ENCODE assay signal across 18 cellular contexts in genomic region chr16:81901483-81901882, GRCh38.
A peak's percentile ranks its signal among the peaks of the same experiment; 100 is the strongest.
DNase-seq lines count a peak whose midpoint lies in the region; ATAC-seq and TF ChIP-seq lines count a peak whose summit lies in the region.
"Had no signal": no experiment of that assay in that cellular context is flagged by ENCODE, and none has a peak within 500 bp of the region (broad histone marks: within the 10 kb centered on the region; RNA-seq: fewer than 3 reads in every experiment).

No MANE protein-coding gene starts in this region.

- H3K27ac ChIP-seq in left ventricle myocardium inferior (replicated peaks) (peak overlapping the region; percentile 43), brain microvascular endothelial cell (peak overlapping the region; percentile 58), left lung (peak overlapping the region in 1 of 2 donors; percentile 70), upper lobe of left lung (peak overlapping the region; percentile 48 to 80 (median 56))

- intact Hi-C loops in left ventricle myocardium inferior (cut with micrococcal nuclease) = no loop called here
- intact Hi-C loops in left cardiac atrium (cut with DNase I) = no loop called here
- intact Hi-C loops in left lung (cut with DNase I) = no loop called here

- H3K27ac Mint-ChIP-seq in T-helper 2 cell treated with Interferon-gamma antibody and Interleukin-4, amounts not matched to agents 5 μg/mL and 100 μg/mL, for 36 hours = no peak overlapping the region
- H3K27ac Mint-ChIP-seq: activated naive CD4-positive, alpha-beta T cell treated with anti-CD3 and anti-CD28 coated beads, Interleukin-2, amount 50 U/mL, for 24 hours; brain; CD8-positive, alpha-beta T cell; natural killer cell treated with Interleukin-12 subunit alpha and Interleukin-12 subunit beta and Interleukin-15 and Interleukin-18, amount 100 ng/mL, for 72 hours had no signal

- H3K36me3 Mint-ChIP-seq in T-helper 2 cell treated with Interferon-gamma antibody and Interleukin-4, amounts not matched to agents 5 μg/mL and 100 μg/mL, for 36 hours (ENCODE audit: low read depth) = no peaks in the 10 kb centered on the region
- H3K36me3 Mint-ChIP-seq: activated naive CD4-positive, alpha-beta T cell treated with anti-CD3 and anti-CD28 coated beads, Interleukin-2, amount 50 U/mL, for 24 hours; brain; CD8-positive, alpha-beta T cell had no signal

- H3K4me3 ChIP-seq in left ventricle myocardium inferior (no peak overlapping the region), brain microvascular endothelial cell (ENCODE audit: low read depth, low read length) (no peak overlapping the region), left lung (no peak overlapping the region), upper lobe of left lung (no peak overlapping the region)
- H3K4me3 ChIP-seq: GM12878 had no signal

- no peak overlapping the region for H3K4me3 Mint-ChIP-seq in T-helper 2 cell treated with Interferon-gamma antibody and Interleukin-4, amounts not matched to agents 5 μg/mL and 100 μg/mL, for 36 hours
- H3K4me3 Mint-ChIP-seq: activated naive CD4-positive, alpha-beta T cell treated with anti-CD3 and anti-CD28 coated beads, Interleukin-2, amount 50 U/mL, for 24 hours; brain; CD8-positive, alpha-beta T cell; natural killer cell treated with Interleukin-12 subunit alpha and Interleukin-12 subunit beta and Interleukin-15 and Interleukin-18, amount 100 ng/mL, for 72 hours had no signal

- TF ChIP-seq POLR2A in upper lobe of left lung (IDR thresholded peaks at IDR 0.05) = no peak

- WGBS in upper lobe of left lung, 2 donors = 35 to 39% methylated on average over 6 of the region's 6 CpGs

- H3K9me3 ChIP-seq in left ventricle myocardium inferior (replicated peaks) (no peaks in the 10 kb centered on the region), left lung (no peaks in the 10 kb centered on the region), upper lobe of left lung (no peaks in the 10 kb centered on the region)

- H3K4me1 Mint-ChIP-seq in T-helper 2 cell treated with Interferon-gamma antibody and Interleukin-4, amounts not matched to agents 5 μg/mL and 100 μg/mL, for 36 hours (ENCODE audit: low read depth) = no peaks in the 10 kb centered on the region
- H3K4me1 Mint-ChIP-seq: activated naive CD4-positive, alpha-beta T cell treated with anti-CD3 and anti-CD28 coated beads, Interleukin-2, amount 50 U/mL, for 24 hours; brain had no signal

- DNase-seq in left ventricle myocardium inferior (no peak), left cardiac atrium (no peak), brain microvascular endothelial cell (peak; percentile 63), left lung (no peak), upper lobe of left lung (peak in 1 of 2 donors; percentile 52)
- no peak for DNase-seq in T-helper 2 cell treated with Interferon-gamma antibody and Interleukin-4, amounts not matched to agents 5 μg/mL and 100 μg/mL, for 36 hours (ENCODE audit: low spot score)
- DNase-seq: activated CD4-positive, alpha-beta T cell treated with anti-CD3 and anti-CD28 coated beads, Interleukin-2, amount 50 U/mL, for 4 hours; CD8-positive, alpha-beta T cell; mammary epithelial cell; MM.1S; NCI-H524 treated with DMSO at 0.1 percent for 48 hours had no signal

- no peaks in the 10 kb centered on the region for H3K27me3 Mint-ChIP-seq in T-helper 2 cell treated with Interferon-gamma antibody and Interleukin-4, amounts not matched to agents 5 μg/mL and 100 μg/mL, for 36 hours (ENCODE audit: low read depth)
- H3K27me3 Mint-ChIP-seq: activated naive CD4-positive, alpha-beta T cell treated with anti-CD3 and anti-CD28 coated beads, Interleukin-2, amount 50 U/mL, for 24 hours; natural killer cell treated with Interleukin-12 subunit alpha and Interleukin-12 subunit beta and Interleukin-15 and Interleukin-18, amount 100 ng/mL, for 72 hours had no signal

- H3K36me3 ChIP-seq in left ventricle myocardium inferior (no peaks in the 10 kb centered on the region), brain microvascular endothelial cell (replicated peaks) (no peaks in the 10 kb centered on the region), left lung (peaks cover 0 to 89% of the 10 kb centered on the region in 2 donors), upper lobe of left lung (peaks cover 3 to 56% (median 10%) of the 10 kb centered on the region in 4 donors)

- no peak for TF ChIP-seq EP300 in upper lobe of left lung (IDR thresholded peaks at IDR 0.05)

- H3K9me3 Mint-ChIP-seq in T-helper 2 cell treated with Interferon-gamma antibody and Interleukin-4, amounts not matched to agents 5 μg/mL and 100 μg/mL, for 36 hours = no peaks in the 10 kb centered on the region
- H3K9me3 Mint-ChIP-seq: activated naive CD4-positive, alpha-beta T cell treated with anti-CD3 and anti-CD28 coated beads, Interleukin-2, amount 50 U/mL, for 24 hours; CD8-positive, alpha-beta T cell; natural killer cell treated with Interleukin-12 subunit alpha and Interleukin-12 subunit beta and Interleukin-15 and Interleukin-18, amount 100 ng/mL, for 72 hours had no signal

- H3K27me3 ChIP-seq in left ventricle myocardium inferior (ENCODE audit: low read depth) (no peaks in the 10 kb centered on the region), brain microvascular endothelial cell (replicated peaks) (no peaks in the 10 kb centered on the region), left lung (no peaks in the 10 kb centered on the region), upper lobe of left lung (no peaks in the 10 kb centered on the region)

- H3K4me1 ChIP-seq in left ventricle myocardium inferior (peaks cover 8% of the 10 kb centered on the region), left lung (peaks cover 0 to 10% of the 10 kb centered on the region in 2 donors), upper lobe of left lung (peaks cover 17 to 25% (median 20%) of the 10 kb centered on the region in 4 donors)

- no peak for ATAC-seq in left cardiac atrium
- ATAC-seq in left lung = peak; percentile 72
- ATAC-seq in upper lobe of left lung (ENCODE audit: low FRiP score in 2 of 2) = no peak
- no peak for ATAC-seq in GM18907 (IDR thresholded peaks at IDR 0.05; ENCODE audit: unreplicated experiment)
- ATAC-seq in GM21526 (IDR thresholded peaks at IDR 0.05; ENCODE audit: low FRiP score, unreplicated experiment) = no peak
- ATAC-seq: CD8-positive, alpha-beta T cell; GM12878; natural killer cell treated with Interleukin-12 subunit alpha and Interleukin-12 subunit beta and Interleukin-15 and Interleukin-18, amount 100 ng/mL, for 72 hours; Panc1 had no signal

- in situ Hi-C loops in brain microvascular endothelial cell (cut with HindIII; ENCODE audit: low pct_ligation_motif_present, low sequenced_read_pairs) = no loop called here

- no peak for TF ChIP-seq CTCF in left ventricle myocardium inferior (IDR thresholded peaks at IDR 0.05; ENCODE audit: borderline replicate concordance)
- TF ChIP-seq CTCF in brain microvascular endothelial cell (IDR thresholded peaks at IDR 0.05; ENCODE audit: low read depth, low read length, missing control alignments) = no peak
- TF ChIP-seq CTCF in left lung (IDR thresholded peaks at IDR 0.05) = no peak
- no peak for TF ChIP-seq CTCF in upper lobe of left lung (IDR thresholded peaks at IDR 0.05)
